In the genomic region with DNA sequence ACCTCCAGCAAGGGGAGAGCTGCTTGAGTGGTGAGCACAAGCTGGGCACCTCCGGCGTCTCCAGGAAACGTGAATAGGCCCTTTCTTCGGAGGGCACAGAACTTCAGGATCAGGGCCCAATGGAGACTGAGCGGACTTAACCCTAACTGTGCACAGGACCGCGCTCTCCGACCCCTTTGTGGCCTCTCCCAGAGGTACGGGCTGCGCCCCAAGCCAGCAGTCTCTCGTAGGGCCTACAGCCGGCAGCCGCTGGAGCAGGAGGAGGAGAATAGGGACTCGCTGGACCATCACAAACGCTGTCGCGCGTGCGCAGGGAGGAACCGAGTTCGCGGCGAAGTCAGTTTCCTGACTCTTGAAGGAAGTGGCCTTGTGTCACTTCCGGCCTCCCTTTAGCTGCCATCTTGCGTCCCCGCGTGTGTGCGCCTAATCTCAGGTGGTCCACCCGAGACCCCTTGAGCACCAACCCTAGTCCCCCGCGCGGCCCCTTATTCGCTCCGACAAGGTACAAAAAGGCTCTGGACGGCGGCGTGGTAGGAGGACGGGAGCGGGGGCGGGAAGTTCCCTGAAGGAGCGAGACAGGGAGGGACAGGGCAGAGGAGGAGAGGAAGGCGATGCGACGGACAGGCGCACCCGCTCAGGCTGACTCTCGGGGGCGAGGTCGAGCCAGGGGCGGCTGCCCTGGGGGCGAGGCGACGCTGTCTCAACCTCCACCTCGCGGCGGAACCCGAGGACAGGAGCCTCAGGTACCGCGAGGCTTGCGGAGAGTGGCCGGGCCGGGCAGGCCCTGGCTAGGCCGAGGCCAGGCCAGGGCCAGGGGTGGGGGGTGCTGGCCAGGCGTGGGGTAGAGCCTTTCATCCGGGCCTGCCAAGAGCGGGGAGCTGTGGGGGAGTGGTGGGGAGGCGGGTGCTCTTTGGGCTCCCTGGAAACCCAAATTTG, we compare ENCODE assay signal across 1 cellular context.
TF ChIP-seq lines count a peak whose summit lies in the region.

A gene (plus strand): TSS at position 386 of the 936 bp plus-strand sequence. CDS start 226 bp downstream, at position 612.

TF ChIP-seq in SK-N-SH, 30 proteins besides CTCF, POLR2A, EP300 and RAD21 (continued from another document):
- TF ChIP-seq MXI1 (IDR thresholded peaks at IDR 0.05; ENCODE audit: low read depth, low read length) (peak; percentile 75), SIN3A (IDR thresholded peaks at IDR 0.05; ENCODE audit: borderline replicate concordance, low read depth, low read length) (no peak), TCF12 (IDR thresholded peaks at IDR 0.05) (no peak), GATA2 (CRISPR knock-in tag; IDR thresholded peaks at IDR 0.05) (no peak), FOXJ3 (CRISPR knock-in tag; IDR thresholded peaks at IDR 0.05) (no peak; the same call in 1 of the 2 replicates), GABPA (IDR thresholded peaks at IDR 0.05; ENCODE audit: low read depth) (peak; percentile 90), CHD2 (IDR thresholded peaks at IDR 0.05; ENCODE audit: low read length, partially characterized antibody) (no peak), MEF2A (IDR thresholded peaks at IDR 0.05; ENCODE audit: borderline replicate concordance, low read depth) (no peak), FOXM1 (IDR thresholded peaks at IDR 0.05; ENCODE audit: low read depth) (no peak), YY1 (IDR thresholded peaks at IDR 0.05; ENCODE audit: low read depth) (peak; percentile 92), NFIC (IDR thresholded peaks at IDR 0.05; ENCODE audit: borderline replicate concordance) (no peak; the same call in 1 of the 2 replicates), FOSL2 (IDR thresholded peaks at IDR 0.05; ENCODE audit: borderline replicate concordance, low read depth) (no peak), RFX5 (IDR thresholded peaks at IDR 0.05; ENCODE audit: low read length) (no peak), POLR2AphosphoS5 (IDR thresholded peaks at IDR 0.05; ENCODE audit: low read depth, low read length) (peak; percentile 99), TAF1 (IDR thresholded peaks at IDR 0.05; ENCODE audit: borderline replicate concordance, low read depth, low read length) (peak; percentile 88), RCOR1 (IDR thresholded peaks at IDR 0.05; ENCODE audit: low read length) (no peak), ELF1 (IDR thresholded peaks at IDR 0.05) (peak; percentile 84), NRF1 (IDR thresholded peaks at IDR 0.05; ENCODE audit: low read depth, low read length) (peak; percentile 96), TEAD4 (IDR thresholded peaks at IDR 0.05; ENCODE audit: borderline replicate concordance, insufficient read depth) (no peak), SMC3 (IDR thresholded peaks at IDR 0.05; ENCODE audit: low read depth, low read length) (no peak)
- TF ChIP-seq, protein P1, sequence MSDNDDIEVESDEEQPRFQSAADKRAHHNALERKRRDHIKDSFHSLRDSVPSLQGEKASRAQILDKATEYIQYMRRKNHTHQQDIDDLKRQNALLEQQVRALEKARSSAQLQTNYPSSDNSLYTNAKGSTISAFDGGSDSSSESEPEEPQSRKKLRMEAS (IDR thresholded peaks at IDR 0.05; ENCODE audit: low read depth) = peak; percentile 96
- TF ChIP-seq, protein P2, sequence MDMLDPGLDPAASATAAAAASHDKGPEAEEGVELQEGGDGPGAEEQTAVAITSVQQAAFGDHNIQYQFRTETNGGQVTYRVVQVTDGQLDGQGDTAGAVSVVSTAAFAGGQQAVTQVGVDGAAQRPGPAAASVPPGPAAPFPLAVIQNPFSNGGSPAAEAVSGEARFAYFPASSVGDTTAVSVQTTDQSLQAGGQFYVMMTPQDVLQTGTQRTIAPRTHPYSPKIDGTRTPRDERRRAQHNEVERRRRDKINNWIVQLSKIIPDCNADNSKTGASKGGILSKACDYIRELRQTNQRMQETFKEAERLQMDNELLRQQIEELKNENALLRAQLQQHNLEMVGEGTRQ (IDR thresholded peaks at IDR 0.05; ENCODE audit: borderline replicate concordance, low read depth, low read length) = no peak
- TF ChIP-seq, protein P3, sequence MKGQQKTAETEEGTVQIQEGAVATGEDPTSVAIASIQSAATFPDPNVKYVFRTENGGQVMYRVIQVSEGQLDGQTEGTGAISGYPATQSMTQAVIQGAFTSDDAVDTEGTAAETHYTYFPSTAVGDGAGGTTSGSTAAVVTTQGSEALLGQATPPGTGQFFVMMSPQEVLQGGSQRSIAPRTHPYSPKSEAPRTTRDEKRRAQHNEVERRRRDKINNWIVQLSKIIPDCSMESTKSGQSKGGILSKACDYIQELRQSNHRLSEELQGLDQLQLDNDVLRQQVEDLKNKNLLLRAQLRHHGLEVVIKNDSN (IDR thresholded peaks at IDR 0.05; ENCODE audit: borderline replicate concordance, low read depth) = no peak
- TF ChIP-seq, protein P4, sequence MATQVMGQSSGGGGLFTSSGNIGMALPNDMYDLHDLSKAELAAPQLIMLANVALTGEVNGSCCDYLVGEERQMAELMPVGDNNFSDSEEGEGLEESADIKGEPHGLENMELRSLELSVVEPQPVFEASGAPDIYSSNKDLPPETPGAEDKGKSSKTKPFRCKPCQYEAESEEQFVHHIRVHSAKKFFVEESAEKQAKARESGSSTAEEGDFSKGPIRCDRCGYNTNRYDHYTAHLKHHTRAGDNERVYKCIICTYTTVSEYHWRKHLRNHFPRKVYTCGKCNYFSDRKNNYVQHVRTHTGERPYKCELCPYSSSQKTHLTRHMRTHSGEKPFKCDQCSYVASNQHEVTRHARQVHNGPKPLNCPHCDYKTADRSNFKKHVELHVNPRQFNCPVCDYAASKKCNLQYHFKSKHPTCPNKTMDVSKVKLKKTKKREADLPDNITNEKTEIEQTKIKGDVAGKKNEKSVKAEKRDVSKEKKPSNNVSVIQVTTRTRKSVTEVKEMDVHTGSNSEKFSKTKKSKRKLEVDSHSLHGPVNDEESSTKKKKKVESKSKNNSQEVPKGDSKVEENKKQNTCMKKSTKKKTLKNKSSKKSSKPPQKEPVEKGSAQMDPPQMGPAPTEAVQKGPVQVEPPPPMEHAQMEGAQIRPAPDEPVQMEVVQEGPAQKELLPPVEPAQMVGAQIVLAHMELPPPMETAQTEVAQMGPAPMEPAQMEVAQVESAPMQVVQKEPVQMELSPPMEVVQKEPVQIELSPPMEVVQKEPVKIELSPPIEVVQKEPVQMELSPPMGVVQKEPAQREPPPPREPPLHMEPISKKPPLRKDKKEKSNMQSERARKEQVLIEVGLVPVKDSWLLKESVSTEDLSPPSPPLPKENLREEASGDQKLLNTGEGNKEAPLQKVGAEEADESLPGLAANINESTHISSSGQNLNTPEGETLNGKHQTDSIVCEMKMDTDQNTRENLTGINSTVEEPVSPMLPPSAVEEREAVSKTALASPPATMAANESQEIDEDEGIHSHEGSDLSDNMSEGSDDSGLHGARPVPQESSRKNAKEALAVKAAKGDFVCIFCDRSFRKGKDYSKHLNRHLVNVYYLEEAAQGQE (IDR thresholded peaks at IDR 0.05; ENCODE audit: low read depth, low read length) = no peak; the same call in 1 of the 2 replicates
